16 cellular contexts compared by ENCODE assay signal in genomic region chrY:21028506-21028905, GRCh38.
"Had no signal": no experiment of that assay in that cellular context is flagged by ENCODE, and none has a peak within 500 bp of the region (broad histone marks: within the 10 kb centered on the region; RNA-seq: fewer than 3 reads in every experiment).

No MANE protein-coding gene starts in this region.

- DNase-seq: KBM-7, MV-4-11, NCI-H1048, NCI-H1105, NCI-H1417, NCI-H1436 treated with DMSO at 0.1 percent for 48 hours, NCI-H1694, NCI-H187 treated with DMSO at 0.1 percent for 48 hours, NCI-H2029 treated with DMSO at 0.1 percent for 48 hours, NCI-H2227 treated with DMSO at 0.1 percent for 48 hours, NCI-H524, NCI-H526 treated with DMSO at 0.1 percent for 48 hours, NCI-H774, SHP77, SK-N-SH had no signal

- H3K27ac ChIP-seq: RWPE1 had no signal

- H3K9me3 ChIP-seq: SK-N-SH had no signal
